Comparison of ENCODE assay signal across 1 cellular context in the genomic region with DNA sequence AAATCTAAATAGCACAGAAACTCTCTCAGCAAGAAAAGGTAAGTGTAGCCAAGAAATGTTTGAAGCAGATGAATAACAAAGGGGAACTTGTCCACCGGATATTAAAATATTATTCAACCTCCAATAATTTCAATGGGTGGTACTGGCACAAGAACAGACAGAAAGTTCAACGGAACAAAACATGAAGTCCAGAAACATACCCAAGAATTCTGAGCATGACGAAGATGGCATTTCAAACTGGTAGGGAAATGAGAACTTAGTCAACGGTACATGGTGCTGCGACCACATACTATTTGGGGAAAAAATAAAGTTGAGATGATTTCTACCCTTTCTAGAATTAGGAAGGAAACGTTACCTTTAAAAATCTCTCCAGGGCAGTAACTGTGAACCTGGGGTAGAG.
TF ChIP-seq lines count a peak whose summit lies in the region.

No MANE protein-coding gene starts in this region.

TF ChIP-seq in endothelial cell of umbilical vein, 7 proteins besides CTCF, POLR2A, EP300 and RAD21:
- TF ChIP-seq, protein P1, sequence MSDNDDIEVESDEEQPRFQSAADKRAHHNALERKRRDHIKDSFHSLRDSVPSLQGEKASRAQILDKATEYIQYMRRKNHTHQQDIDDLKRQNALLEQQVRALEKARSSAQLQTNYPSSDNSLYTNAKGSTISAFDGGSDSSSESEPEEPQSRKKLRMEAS (IDR thresholded peaks at IDR 0.05; ENCODE audit: insufficient read depth, insufficient read length) = no peak
- TF ChIP-seq MYC (IDR thresholded peaks at IDR 0.05; ENCODE audit: low read depth, low read length) = no peak
- no peak for TF ChIP-seq JUN (IDR thresholded peaks at IDR 0.05; ENCODE audit: borderline replicate concordance, insufficient read depth, insufficient read length, low read depth)
- TF ChIP-seq GATA2 (IDR thresholded peaks at IDR 0.05; ENCODE audit: insufficient read depth, insufficient read length, low read depth, low read length) = no peak
- TF ChIP-seq EZH2 (IDR thresholded peaks at IDR 0.05; ENCODE audit: borderline replicate concordance, low read depth, low read length, severe bottlenecking) = no peak
- no peak for TF ChIP-seq POLR2AphosphoS5 (IDR thresholded peaks at IDR 0.05; ENCODE audit: insufficient read depth, low read depth, low read length)
- no peak for TF ChIP-seq FOS (IDR thresholded peaks at IDR 0.05; ENCODE audit: borderline replicate concordance, insufficient read depth, low read length)
